20 cellular contexts compared by ENCODE assay signal in genomic region chr10:25952857-25953256, GRCh38. TPM values are rescaled to one million over a fixed set of nuclear protein-coding genes. Genes with fewer than 3 reads are reported as not detected.
DNase-seq lines count a peak whose midpoint lies in the region; ATAC-seq and TF ChIP-seq lines count a peak whose summit lies in the region.
"Had no signal": no experiment of that assay in that cellular context is flagged by ENCODE, and none has a peak within 500 bp of the region (broad histone marks: within the 10 kb centered on the region; RNA-seq: fewer than 3 reads in every experiment).

No MANE protein-coding gene starts in this region.

- no peak overlapping the region for H3K9ac ChIP-seq in MM.1S (ENCODE audit: low read length)

- H3K4me1 ChIP-seq in MM.1S (ENCODE audit: low read length) = 0 out of 2 replicates have a peak, but pooled peaks cover 9% of the 10 kb centered on the region
- no peaks in the 10 kb centered on the region for H3K4me1 ChIP-seq in body of pancreas
- H3K4me1 ChIP-seq in lower lobe of right lung = no peaks in the 10 kb centered on the region

- H3K27me3 ChIP-seq in MM.1S (replicated peaks; ENCODE audit: insufficient read depth, low read length) (no peaks in the 10 kb centered on the region), body of pancreas (no peaks in the 10 kb centered on the region), lower lobe of right lung (ENCODE audit: low read depth) (no peaks in the 10 kb centered on the region)
- H3K27me3 ChIP-seq: MG63 had no signal

- peak; percentile 13 for DNase-seq in NCI-H1092 treated with DMSO at 0.1 percent for 48 hours (lab: John Stamatoyannopoulos, UW)
- DNase-seq in NCI-H1092 (lab: John Stamatoyannopoulos, UW) = no peak
- DNase-seq in MM.1S = peak; percentile 66
- peak in 1 of 4 donors; percentile 10 for DNase-seq in body of pancreas
- no peak for DNase-seq in activated naive CD4-positive, alpha-beta T cell treated with anti-CD3 and anti-CD28 coated beads, Interleukin-2, amount 50 U/mL, for 16 hours
- no peak for DNase-seq in lower lobe of right lung
- DNase-seq in germinal center (ENCODE audit: low spot score) = no peak
- DNase-seq: activated CD4-positive, CD25-positive, alpha-beta regulatory T cell; activated naive CD4-positive, alpha-beta T cell treated with anti-CD3 and anti-CD28 coated beads, Interleukin-2, amount 10 ng/mL, durations not matched to agents 7 days and 5 days; activated T-cell treated with anti-CD3 and anti-CD28 coated beads, Interleukin-2, amount 50 U/mL, for 48 hours; aorta; Calu3; GOT3; IMR-90; MG63; T-helper 9 cell had no signal

- H3K4me3 ChIP-seq in MM.1S (ENCODE audit: low read length) (no peak overlapping the region), body of pancreas (no peak overlapping the region), lower lobe of right lung (no peak overlapping the region)
- H3K4me3 ChIP-seq: MG63 had no signal

- H3K9me2 ChIP-seq in MM.1S (replicated peaks; ENCODE audit: insufficient read depth, low read length) = no peaks in the 10 kb centered on the region

- no peak overlapping the region for H2AFZ ChIP-seq in MM.1S (ENCODE audit: low read length)

- TF ChIP-seq POLR2A in body of pancreas (IDR thresholded peaks at IDR 0.05) = no peak

- H3K9me3 ChIP-seq in MM.1S (replicated peaks; ENCODE audit: insufficient read depth, low read length) (no peaks in the 10 kb centered on the region), body of pancreas (no peaks in the 10 kb centered on the region), lower lobe of right lung (no peaks in the 10 kb centered on the region)
- H3K9me3 ChIP-seq: MG63 had no signal

- no peaks in the 10 kb centered on the region for H4K20me1 ChIP-seq in MM.1S (ENCODE audit: insufficient read depth, low read length)

- no peak overlapping the region for H3K4me2 ChIP-seq in MM.1S (ENCODE audit: low read depth, low read length)

- peak; percentile 63 for ATAC-seq in GM21723 (IDR thresholded peaks at IDR 0.05; ENCODE audit: unreplicated experiment)
- peak; percentile 45 for ATAC-seq in body of pancreas
- no peak for ATAC-seq in lower lobe of right lung
- ATAC-seq: left lobe of liver had no signal

- 51 to 55% methylated on average over 2 of the region's 2 CpGs for WGBS in body of pancreas, 2 donors

- H3K36me3 ChIP-seq in MM.1S (replicated peaks; ENCODE audit: insufficient read depth, low read length) (no peaks in the 10 kb centered on the region), body of pancreas (replicated peaks in 1 of 2; ENCODE audit: insufficient read depth in 1 of 2, low read depth in 2 of 2) (no peaks in the 10 kb centered on the region), lower lobe of right lung (no peaks in the 10 kb centered on the region)
- H3K36me3 ChIP-seq: MG63 had no signal

- intact Hi-C loops in body of pancreas (cut with DNase I) (no loop called here), lower lobe of right lung (cut with DNase I) (no loop called here)

- TF ChIP-seq CTCF in MM.1S (IDR thresholded peaks at IDR 0.05; ENCODE audit: low read length) (no peak), body of pancreas (IDR thresholded peaks at IDR 0.05) (no peak), lower lobe of right lung (IDR thresholded peaks at IDR 0.05) (no peak)

- no peaks in the 10 kb centered on the region for H3K79me2 ChIP-seq in MM.1S (ENCODE audit: low read length)

- no peaks in the 10 kb centered on the region for H3F3A ChIP-seq in MM.1S (ENCODE audit: insufficient read depth, low read length)

- no peak overlapping the region for H3K27ac ChIP-seq in MM.1S (ENCODE audit: low read length)
- H3K27ac ChIP-seq in body of pancreas = no peak overlapping the region
- H3K27ac ChIP-seq in lower lobe of right lung = no peak overlapping the region
- H3K27ac ChIP-seq: 22Rv1, HL-60 had no signal

RNA-seq across cellular contexts. Expression of gene MYO3A, which starts 18.8 kb away (rescaled TPM):
- total RNA-seq in body of pancreas (1 to 10 TPM; 1.6 to 3.4 TPM), lower lobe of right lung (0.44 TPM)
- total RNA-seq: IMR-90 had no signal

Comparison
In these comparisons a context has a peak if more than half of its experiments do, and no peak if none do; other contexts are left out.
1. DNase-seq: peak in NCI-H1092 treated with DMSO at 0.1 percent for 48 hours (single experiment) and MM.1S (single experiment); none in NCI-H1092 (single experiment), activated naive CD4-positive, alpha-beta T cell treated with anti-CD3 and anti-CD28 coated beads, Interleukin-2, amount 50 U/mL, for 16 hours (single experiment), lower lobe of right lung (single experiment) and germinal center (single experiment).
2. ATAC-seq: peak in GM21723 (single experiment) and body of pancreas (single experiment); none in lower lobe of right lung (0 of 2).